8 cellular contexts compared by ENCODE assay signal in the genomic region with DNA sequence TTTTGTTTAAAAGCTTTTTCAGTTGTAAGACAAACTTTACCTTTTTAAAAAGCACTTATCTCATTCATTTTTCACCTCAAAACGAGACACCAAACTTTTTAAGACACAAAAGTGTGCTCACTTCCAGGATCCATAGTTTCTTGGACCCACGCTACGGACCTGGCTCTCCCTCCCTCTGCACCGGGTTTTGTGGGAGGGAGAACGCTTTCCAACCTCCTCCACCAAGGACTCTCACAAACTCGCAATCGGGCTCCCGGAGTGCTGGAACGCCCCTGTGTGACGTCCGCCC. TPM values are rescaled to one million over a fixed set of nuclear protein-coding genes. Genes with fewer than 3 reads are reported as not detected.
DNase-seq lines count a peak whose midpoint lies in the region; ATAC-seq and TF ChIP-seq lines count a peak whose summit lies in the region.

No MANE protein-coding gene starts in this region.

- whole genome bisulfite sequencing in body of pancreas, 2 donors: 0 to 2% methylated on average over 5 to 11 of the region's 11 CpGs

- no peak for DNase-seq in CD4-positive, alpha-beta T cell
- DNase-seq in HuH-7.5 (ENCODE audit: low spot score): peak; percentile 35
- DNase-seq in body of pancreas: peak in 3 of 4 donors; percentile 70 to 83 (median 73)
- no peak for DNase-seq in left colon
- peak; percentile 31 for DNase-seq in thoracic aorta (ENCODE audit: low spot score)
- DNase-seq in cerebellar nuclear complex (lab: John Stamatoyannopoulos, UW): no peak

- H3K4me3 ChIP-seq in body of pancreas (peak overlapping the region; percentile 71 to 73), thoracic aorta (peak overlapping the region; percentile 87)

- no peaks in the 10 kb centered on the region for H3K9me3 Mint-ChIP-seq in CD4-positive, alpha-beta T cell

- peaks cover 43% of the 10 kb centered on the region for H3K4me1 Mint-ChIP-seq in CD4-positive, alpha-beta T cell (ENCODE audit: low read depth)

- no peaks in the 10 kb centered on the region for H3K9me3 ChIP-seq in CD4-positive, alpha-beta T cell (ENCODE audit: control insufficient read depth, low read length)
- H3K9me3 ChIP-seq in body of pancreas (no peaks in the 10 kb centered on the region), thoracic aorta (no peaks in the 10 kb centered on the region)

- TF ChIP-seq POLR2A in body of pancreas (IDR thresholded peaks at IDR 0.05): no peak

- no peak for ATAC-seq in CD4-positive, alpha-beta T cell (ENCODE audit: poor library complexity)
- ATAC-seq in body of pancreas: peak; percentile 81
- peak; percentile 82 for ATAC-seq in left colon
- no peak for ATAC-seq in thoracic aorta (ENCODE audit: insufficient number of reproducible peaks, low FRiP score, low read depth)
- no peak for ATAC-seq in GM21723 (IDR thresholded peaks at IDR 0.05; ENCODE audit: unreplicated experiment)
- no peak for ATAC-seq in HG03460 (IDR thresholded peaks at IDR 0.05; ENCODE audit: unreplicated experiment)

- H3K4me1 ChIP-seq in body of pancreas (peaks cover 25% of the 10 kb centered on the region), thoracic aorta (ENCODE audit: control insufficient read depth in 1 of 2, low read depth in 2 of 2) (peaks cover 12 to 26% of the 10 kb centered on the region in 2 donors)

- POLR2A ChIA-PET in CD4-positive, alpha-beta T cell (lab: Charles Lee): interaction anchor here (0.7 to 4.0 kb wide), 9 partner anchors 8 to 713 kb away, joined by 3 to 48 read pairs (median 3); a partner anchor contains a TSS

- peak overlapping the region; percentile 98 for H3K27ac Mint-ChIP-seq in CD4-positive, alpha-beta T cell

- H3K36me3 Mint-ChIP-seq in CD4-positive, alpha-beta T cell (ENCODE audit: low read depth): peaks cover 30% of the 10 kb centered on the region

- peak overlapping the region; percentile 93 for H3K4me3 Mint-ChIP-seq in CD4-positive, alpha-beta T cell

- intact Hi-C loops in CD4-positive, alpha-beta T cell (cut with DNase I, micrococcal nuclease): loop anchor here (1.0 to 10.0 kb wide), 4 partner anchors 76 to 526 kb away; a partner anchor contains a TSS
- intact Hi-C loops in body of pancreas (cut with DNase I) (no loop called here), left colon (cut with DNase I, micrococcal nuclease) (no loop called here)

- H3K27ac ChIP-seq in CD4-positive, alpha-beta T cell (ENCODE audit: low read depth, low read length): peak overlapping the region; percentile 98
- H3K27ac ChIP-seq in body of pancreas (peak overlapping the region; percentile 76 to 96 (median 88)), thoracic aorta (peak overlapping the region; percentile 75 to 86)

- H3K27me3 Mint-ChIP-seq in CD4-positive, alpha-beta T cell: no peaks in the 10 kb centered on the region

- H3K27me3 ChIP-seq in CD4-positive, alpha-beta T cell (ENCODE audit: control insufficient read depth, insufficient read depth, low read length): no peaks in the 10 kb centered on the region
- H3K27me3 ChIP-seq in body of pancreas: no peaks in the 10 kb centered on the region
- no peaks in the 10 kb centered on the region for H3K27me3 ChIP-seq in thoracic aorta (replicated peaks; ENCODE audit: insufficient read depth)

- no peak for TF ChIP-seq CTCF in CD4-positive, alpha-beta T cell (IDR thresholded peaks at IDR 0.05)
- TF ChIP-seq CTCF in body of pancreas (IDR thresholded peaks at IDR 0.05) (no peak), thoracic aorta (IDR thresholded peaks at IDR 0.05) (no peak)

- CTCF ChIA-PET in CD4-positive, alpha-beta T cell (lab: Charles Lee): interaction anchor here (2.8 kb wide), 1 partner anchor 75 kb away, joined by 11 read pairs; a partner anchor contains a TSS

- H3K36me3 ChIP-seq in body of pancreas (replicated peaks in 1 of 2; ENCODE audit: insufficient read depth in 1 of 2, low read depth in 2 of 2) (peaks cover 0 to 2% of the 10 kb centered on the region in 2 donors), thoracic aorta (peaks cover 8% of the 10 kb centered on the region)

RNA-seq across cellular contexts. Expression of a gene that starts 0.4 kb away (rescaled TPM):
- total RNA-seq in CD4-positive, alpha-beta T cell: under 1 TPM; 0.38 to 0.39 TPM
- total RNA-seq in body of pancreas (under 1 TPM in 1 of 2 donors, not detected in 1; 0.26 TPM), left colon (under 1 TPM in 1 of 2 donors, not detected in 1; 0.08 TPM), thoracic aorta (not detected)

RNA-seq across cellular contexts. Expression of a gene that starts 0.5 kb away (rescaled TPM):
- 10 to 100 TPM; 25.5 to 28.1 TPM for total RNA-seq in CD4-positive, alpha-beta T cell
- total RNA-seq in body of pancreas (10 to 100 TPM in 1 of 2 donors, 1 to 10 TPM in 1; 7.9 to 19.2 TPM), left colon (10 to 100 TPM; 11.8 to 15.6 TPM), thoracic aorta (10 to 100 TPM; 12.6 to 25.5 TPM)

Comparison
In these comparisons a context has a peak if more than half of its experiments do, and no peak if none do; other contexts are left out.
1. ATAC-seq: peak in body of pancreas (single experiment) and left colon (single experiment); none in CD4-positive, alpha-beta T cell (single experiment), thoracic aorta (single experiment), GM21723 (single experiment) and HG03460 (single experiment).
2. DNase-seq: peak in HuH-7.5 (single experiment), body of pancreas (3 of 4) and thoracic aorta (single experiment); none in CD4-positive, alpha-beta T cell (0 of 10), left colon (0 of 2) and cerebellar nuclear complex (0 of 2).
3. intact Hi-C loops: an anchor here in CD4-positive, alpha-beta T cell (1.0 to 10.0 kb wide); none called in body of pancreas and left colon.
4. Peak in every context shown above with its lines, with median percentiles within 50 percentile points of each other: H3K27ac ChIP-seq.